ENCODE assay signal across 16 cellular contexts in the genomic region with DNA sequence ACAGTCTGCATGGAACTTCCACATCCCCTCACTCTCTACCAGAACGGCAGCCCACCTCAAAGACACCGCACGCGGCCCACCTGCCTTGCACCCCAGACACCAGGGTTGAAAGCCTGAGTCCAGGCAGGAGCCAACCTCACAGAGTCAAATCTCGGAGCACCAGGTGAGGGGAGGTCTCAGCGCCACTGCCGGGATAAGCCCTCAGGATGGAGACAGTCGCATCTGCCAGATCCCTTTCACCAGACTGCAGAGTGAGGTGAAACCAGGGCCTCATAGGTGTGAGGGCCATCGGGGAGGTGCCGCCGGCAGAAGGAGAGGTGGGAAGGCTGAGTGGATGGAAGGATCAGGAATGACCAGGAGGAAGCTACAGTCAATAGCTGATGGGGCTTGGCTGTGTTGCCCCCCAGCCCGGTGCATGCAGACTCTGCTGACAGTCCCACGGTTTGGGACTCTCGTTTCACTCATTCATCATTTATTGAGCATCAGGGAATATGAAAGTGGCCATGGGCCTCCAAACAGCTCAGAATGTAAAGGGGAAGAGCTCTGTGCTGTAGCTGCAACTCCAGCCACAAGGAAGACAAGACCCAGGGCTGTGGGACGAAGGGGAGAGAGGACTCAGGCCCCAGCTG.
DNase-seq lines count a peak whose midpoint lies in the region; ATAC-seq and TF ChIP-seq lines count a peak whose summit lies in the region.
"Had no signal": no experiment of that assay in that cellular context is flagged by ENCODE, and none has a peak within 500 bp of the region (broad histone marks: within the 10 kb centered on the region; RNA-seq: fewer than 3 reads in every experiment).

No MANE protein-coding gene starts in this region.

- peak overlapping the region in 1 of 2 experiments; percentile 94; a peak in 2 of 4 replicates for H3K27ac ChIP-seq in SK-N-SH (ENCODE audit: low read depth in 2 of 2, low read length in 1 of 2)
- H3K27ac ChIP-seq: HL-60, KMS-11 had no signal

- DNase-seq in SK-N-SH, result peak; percentile 34
- DNase-seq in H7, result peak; percentile 33
- DNase-seq in sciatic nerve (ENCODE audit: low spot score), result peak; percentile 39
- no peak for DNase-seq in NCI-H510A treated with DMSO at 0.1 percent for 48 hours (lab: John Stamatoyannopoulos, UW)
- no peak for DNase-seq in superior temporal gyrus (ENCODE audit: extremely low spot score)
- DNase-seq: 8988T, DMS 273 treated with DMSO at 0.1 percent for 48 hours, HCEC 1CT, MV-4-11, NCI-H1694 treated with DMSO at 0.1 percent for 48 hours, NCI-H82 had no signal

- POLR2A ChIA-PET in SK-N-SH (lab: Yijun Ruan, JAX), result no interaction called here

- no peak for TF ChIP-seq EP300 in SK-N-SH (IDR thresholded peaks at IDR 0.05; ENCODE audit: borderline replicate concordance in 1 of 2, low read depth in 1 of 2, low read length in 1 of 2)

- no peaks in the 10 kb centered on the region for H3K27me3 ChIP-seq in SK-N-SH (ENCODE audit: insufficient read depth)
- no peaks in the 10 kb centered on the region for H3K27me3 ChIP-seq in H7 (ENCODE audit: control insufficient read depth, insufficient read depth, low read length)

- H3K9me2 ChIP-seq in SK-N-SH, result no peaks in the 10 kb centered on the region

- no peaks in the 10 kb centered on the region for H3K79me2 ChIP-seq in SK-N-SH (ENCODE audit: insufficient read depth)

- no peak for TF ChIP-seq RAD21 in SK-N-SH (IDR thresholded peaks at IDR 0.05; ENCODE audit: low read length)

- H3F3A ChIP-seq in SK-N-SH (replicated peaks; ENCODE audit: insufficient read depth), result no peaks in the 10 kb centered on the region

- no peak overlapping the region for H2AFZ ChIP-seq in SK-N-SH (ENCODE audit: low read depth)

- ATAC-seq in SK-N-SH treated with all-trans-retinoic acid at 6 μM for 48 hours (no peak), sciatic nerve (no peak), HG02981 (IDR thresholded peaks at IDR 0.05; ENCODE audit: unreplicated experiment) (no peak)

- H3K36me3 ChIP-seq in SK-N-SH (replicated peaks in 1 of 2; ENCODE audit: control insufficient read depth in 1 of 2, insufficient read depth in 2 of 2, low read length in 1 of 2) (no peaks in the 10 kb centered on the region), H7 (replicated peaks; ENCODE audit: control insufficient read depth, insufficient read depth, low read length) (no peaks in the 10 kb centered on the region)

- WGBS in SK-N-SH (ENCODE audit: low lambda C conversion rate), result 68% methylated on average over 15 of the region's 15 CpGs

- no peak overlapping the region for H3K4me2 ChIP-seq in SK-N-SH
- H3K4me2 ChIP-seq: KMS-11 had no signal

- H3K9ac ChIP-seq in SK-N-SH, result no peak overlapping the region
- H3K9ac ChIP-seq: KMS-11 had no signal

- TF ChIP-seq CTCF in SK-N-SH (IDR thresholded peaks at IDR 0.05), result no peak

- H3K4me3 ChIP-seq in SK-N-SH (ENCODE audit: low read depth in 2 of 2, low read length in 1 of 2) (no peak overlapping the region), H7 (ENCODE audit: insufficient read depth, low read depth, low read length) (no peak overlapping the region), iPS-18c (ENCODE audit: insufficient read depth, low read depth, low read length) (0 out of 2 replicates have a peak overlapping the region, but pooled peaks have one; percentile 9)

- CTCF ChIA-PET in SK-N-SH (lab: Yijun Ruan, JAX), result interaction anchor here (0.9 to 1.3 kb wide), 4 partner anchors 31 to 350 kb away, joined by 3 to 4 read pairs (median 3); no protein-coding TSS in a partner anchor

- intact Hi-C loops in sciatic nerve (cut with DNase I), result no loop called here

- H4K20me1 ChIP-seq in SK-N-SH (ENCODE audit: insufficient read depth), result no peaks in the 10 kb centered on the region

- H3K9me3 ChIP-seq in SK-N-SH, result no peaks in the 10 kb centered on the region
- H3K9me3 ChIP-seq in iPS-18c (ENCODE audit: control insufficient read depth, insufficient read depth, low read length), result peaks cover 42% of the 10 kb centered on the region

- peaks cover 0 to 39% of the 10 kb centered on the region in 2 experiments; a peak in 1 of 4 replicates for H3K4me1 ChIP-seq in SK-N-SH (ENCODE audit: control insufficient read depth in 1 of 2, insufficient read depth in 2 of 2, low read depth in 1 of 2, low read length in 1 of 2)

TF ChIP-seq in SK-N-SH, 30 proteins besides CTCF, POLR2A, EP300 and RAD21:
- TF ChIP-seq FOXJ3 (CRISPR knock-in tag; IDR thresholded peaks at IDR 0.05), result no peak

TF ChIP-seq in SK-N-SH treated with all-trans-retinoic acid at 6 μM for 48 hours, 23 proteins besides CTCF, POLR2A, EP300 and RAD21:
- TF ChIP-seq ARNTL (CRISPR knock-in tag; IDR thresholded peaks at IDR 0.05; ENCODE audit: borderline replicate concordance, low read depth) (no peak), PPARA (CRISPR knock-in tag; IDR thresholded peaks at IDR 0.05; ENCODE audit: borderline replicate concordance) (no peak), ESRRG (CRISPR knock-in tag; IDR thresholded peaks at IDR 0.05) (no peak), GLIS3 (CRISPR knock-in tag; IDR thresholded peaks at IDR 0.05) (no peak), CSDC2 (CRISPR knock-in tag; IDR thresholded peaks at IDR 0.05) (no peak), ZFP30 (CRISPR knock-in tag; IDR thresholded peaks at IDR 0.05) (no peak)
- TF ChIP-seq, protein P1, sequence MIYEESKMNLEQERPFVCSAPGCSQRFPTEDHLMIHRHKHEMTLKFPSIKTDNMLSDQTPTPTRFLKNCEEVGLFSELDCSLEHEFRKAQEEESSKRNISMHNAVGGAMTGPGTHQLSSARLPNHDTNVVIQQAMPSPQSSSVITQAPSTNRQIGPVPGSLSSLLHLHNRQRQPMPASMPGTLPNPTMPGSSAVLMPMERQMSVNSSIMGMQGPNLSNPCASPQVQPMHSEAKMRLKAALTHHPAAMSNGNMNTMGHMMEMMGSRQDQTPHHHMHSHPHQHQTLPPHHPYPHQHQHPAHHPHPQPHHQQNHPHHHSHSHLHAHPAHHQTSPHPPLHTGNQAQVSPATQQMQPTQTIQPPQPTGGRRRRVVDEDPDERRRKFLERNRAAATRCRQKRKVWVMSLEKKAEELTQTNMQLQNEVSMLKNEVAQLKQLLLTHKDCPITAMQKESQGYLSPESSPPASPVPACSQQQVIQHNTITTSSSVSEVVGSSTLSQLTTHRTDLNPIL (CRISPR knock-in tag; IDR thresholded peaks at IDR 0.05; ENCODE audit: low read depth), result no peak
- TF ChIP-seq, protein P2, sequence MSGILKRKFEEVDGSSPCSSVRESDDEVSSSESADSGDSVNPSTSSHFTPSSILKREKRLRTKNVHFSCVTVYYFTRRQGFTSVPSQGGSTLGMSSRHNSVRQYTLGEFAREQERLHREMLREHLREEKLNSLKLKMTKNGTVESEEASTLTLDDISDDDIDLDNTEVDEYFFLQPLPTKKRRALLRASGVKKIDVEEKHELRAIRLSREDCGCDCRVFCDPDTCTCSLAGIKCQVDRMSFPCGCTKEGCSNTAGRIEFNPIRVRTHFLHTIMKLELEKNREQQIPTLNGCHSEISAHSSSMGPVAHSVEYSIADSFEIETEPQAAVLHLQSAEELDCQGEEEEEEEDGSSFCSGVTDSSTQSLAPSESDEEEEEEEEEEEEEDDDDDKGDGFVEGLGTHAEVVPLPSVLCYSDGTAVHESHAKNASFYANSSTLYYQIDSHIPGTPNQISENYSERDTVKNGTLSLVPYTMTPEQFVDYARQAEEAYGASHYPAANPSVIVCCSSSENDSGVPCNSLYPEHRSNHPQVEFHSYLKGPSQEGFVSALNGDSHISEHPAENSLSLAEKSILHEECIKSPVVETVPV (CRISPR knock-in tag; IDR thresholded peaks at IDR 0.05), result no peak
- TF ChIP-seq, protein P3, sequence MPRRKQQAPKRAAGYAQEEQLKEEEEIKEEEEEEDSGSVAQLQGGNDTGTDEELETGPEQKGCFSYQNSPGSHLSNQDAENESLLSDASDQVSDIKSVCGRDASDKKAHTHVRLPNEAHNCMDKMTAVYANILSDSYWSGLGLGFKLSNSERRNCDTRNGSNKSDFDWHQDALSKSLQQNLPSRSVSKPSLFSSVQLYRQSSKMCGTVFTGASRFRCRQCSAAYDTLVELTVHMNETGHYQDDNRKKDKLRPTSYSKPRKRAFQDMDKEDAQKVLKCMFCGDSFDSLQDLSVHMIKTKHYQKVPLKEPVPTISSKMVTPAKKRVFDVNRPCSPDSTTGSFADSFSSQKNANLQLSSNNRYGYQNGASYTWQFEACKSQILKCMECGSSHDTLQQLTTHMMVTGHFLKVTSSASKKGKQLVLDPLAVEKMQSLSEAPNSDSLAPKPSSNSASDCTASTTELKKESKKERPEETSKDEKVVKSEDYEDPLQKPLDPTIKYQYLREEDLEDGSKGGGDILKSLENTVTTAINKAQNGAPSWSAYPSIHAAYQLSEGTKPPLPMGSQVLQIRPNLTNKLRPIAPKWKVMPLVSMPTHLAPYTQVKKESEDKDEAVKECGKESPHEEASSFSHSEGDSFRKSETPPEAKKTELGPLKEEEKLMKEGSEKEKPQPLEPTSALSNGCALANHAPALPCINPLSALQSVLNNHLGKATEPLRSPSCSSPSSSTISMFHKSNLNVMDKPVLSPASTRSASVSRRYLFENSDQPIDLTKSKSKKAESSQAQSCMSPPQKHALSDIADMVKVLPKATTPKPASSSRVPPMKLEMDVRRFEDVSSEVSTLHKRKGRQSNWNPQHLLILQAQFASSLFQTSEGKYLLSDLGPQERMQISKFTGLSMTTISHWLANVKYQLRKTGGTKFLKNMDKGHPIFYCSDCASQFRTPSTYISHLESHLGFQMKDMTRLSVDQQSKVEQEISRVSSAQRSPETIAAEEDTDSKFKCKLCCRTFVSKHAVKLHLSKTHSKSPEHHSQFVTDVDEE (CRISPR knock-in tag; IDR thresholded peaks at IDR 0.05), result no peak

Comparison
In these comparisons a context has a peak if more than half of its experiments do, and no peak if none do; other contexts are left out.
1. DNase-seq: peak in SK-N-SH (single experiment), H7 (single experiment) and sciatic nerve (single experiment); none in NCI-H510A treated with DMSO at 0.1 percent for 48 hours (single experiment) and superior temporal gyrus (single experiment).